Comparison of ENCODE assay signal across 10 cellular contexts in the genomic region with DNA sequence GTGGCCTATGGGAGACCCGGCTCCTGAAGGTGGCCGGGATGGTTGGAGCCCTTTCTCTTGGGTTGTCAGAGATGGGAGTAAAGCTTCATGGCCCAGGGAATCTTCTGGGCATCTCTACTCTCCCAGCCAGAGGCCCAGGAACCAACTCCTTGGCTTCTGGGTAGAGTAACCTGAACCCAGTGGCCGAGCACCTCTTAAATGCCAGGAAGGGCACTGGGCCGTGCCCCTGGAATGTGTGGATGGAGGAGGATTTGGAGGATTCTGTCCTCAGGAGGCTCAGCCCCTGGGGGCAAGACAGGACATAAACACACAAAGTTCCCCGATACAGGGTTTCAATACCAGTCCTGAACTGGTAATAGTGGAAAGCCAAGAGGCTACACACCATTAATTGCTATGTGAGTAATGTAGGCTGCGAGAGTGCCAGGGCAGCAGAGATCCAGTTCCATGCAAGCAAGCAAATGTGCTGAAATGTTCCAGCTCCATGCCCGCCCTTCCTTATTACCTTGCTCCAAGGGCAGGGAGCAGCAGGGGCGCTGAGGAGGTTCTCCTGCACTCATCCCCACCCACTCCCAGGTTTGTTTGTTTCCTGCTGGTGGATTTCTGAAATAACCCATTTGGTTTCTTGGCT. TPM values are rescaled to one million over a fixed set of nuclear protein-coding genes. Genes with fewer than 3 reads are reported as not detected.
DNase-seq lines count a peak whose midpoint lies in the region; ATAC-seq and TF ChIP-seq lines count a peak whose summit lies in the region.
"Had no signal": no experiment of that assay in that cellular context is flagged by ENCODE, and none has a peak within 500 bp of the region (broad histone marks: within the 10 kb centered on the region; RNA-seq: fewer than 3 reads in every experiment).

No MANE protein-coding gene starts in this region.

- DNase-seq in activated naive CD4-positive, alpha-beta T cell treated with anti-CD3 and anti-CD28 coated beads, Interleukin-2, amount 10 ng/mL, durations not matched to agents 7 days and 5 days = no peak
- no peak for DNase-seq in activated naive CD4-positive, alpha-beta T cell (lab: John Stamatoyannopoulos, UW)
- DNase-seq in caudate nucleus (lab: John Stamatoyannopoulos, UW) (peak in 2 of 61 donors; percentile 47 to 57), lung (ENCODE audit: low spot score) (no peak), type B pancreatic cell (ENCODE audit: extremely low spot score, unreplicated experiment) (no peak), NCI-H2196 (lab: John Stamatoyannopoulos, UW; ENCODE audit: unreplicated experiment) (no peak)
- DNase-seq: erythroblast had no signal

- peak overlapping the region; percentile 33 for H3K4me3 Mint-ChIP-seq in activated naive CD4-positive, alpha-beta T cell treated with anti-CD3 and anti-CD28 coated beads, Interleukin-2, amount 10 ng/mL, durations not matched to agents 7 days and 5 days
- peak overlapping the region; percentile 81 for H3K4me3 Mint-ChIP-seq in type B pancreatic cell

- H3K9me3 Mint-ChIP-seq in activated naive CD4-positive, alpha-beta T cell treated with anti-CD3 and anti-CD28 coated beads, Interleukin-2, amount 10 ng/mL, durations not matched to agents 7 days and 5 days = no peaks in the 10 kb centered on the region
- no peaks in the 10 kb centered on the region for H3K9me3 Mint-ChIP-seq in type B pancreatic cell

- H3K4me1 ChIP-seq in lung (ENCODE audit: control insufficient read depth in 2 of 2, insufficient read depth in 2 of 2, low read length in 2 of 2) = peaks cover 7 to 18% of the 10 kb centered on the region in 2 donors

- no peaks in the 10 kb centered on the region for H3K9me3 ChIP-seq in lung (ENCODE audit: control insufficient read depth in 2 of 2, insufficient read depth in 1 of 2, low read length in 1 of 2)

- 47 to 64% methylated on average over 8 of the region's 8 CpGs for WGBS in lung, 2 donors

- H3K27me3 ChIP-seq in lung (ENCODE audit: control insufficient read depth, insufficient read depth) = no peaks in the 10 kb centered on the region

- H3K27ac ChIP-seq in caudate nucleus (ENCODE audit: low read depth, low read length) = peak overlapping the region; percentile 80
- peak overlapping the region in 1 of 2 donors; percentile 81 for H3K27ac ChIP-seq in lung (ENCODE audit: low read depth in 1 of 2, low read length in 1 of 2)

- H3K36me3 Mint-ChIP-seq in activated naive CD4-positive, alpha-beta T cell treated with anti-CD3 and anti-CD28 coated beads, Interleukin-2, amount 10 ng/mL, durations not matched to agents 7 days and 5 days = no peaks in the 10 kb centered on the region
- no peaks in the 10 kb centered on the region for H3K36me3 Mint-ChIP-seq in type B pancreatic cell

- H3K27ac Mint-ChIP-seq in activated naive CD4-positive, alpha-beta T cell treated with anti-CD3 and anti-CD28 coated beads, Interleukin-2, amount 10 ng/mL, durations not matched to agents 7 days and 5 days = peak overlapping the region; percentile 53
- no peak overlapping the region for H3K27ac Mint-ChIP-seq in type B pancreatic cell

- ATAC-seq in lung (ENCODE audit: insufficient read depth, low FRiP score) (no peak), HG02571 (IDR thresholded peaks at IDR 0.05; ENCODE audit: unreplicated experiment) (no peak), GM21390 (IDR thresholded peaks at IDR 0.05; ENCODE audit: unreplicated experiment) (no peak)

- H3K36me3 ChIP-seq in lung (ENCODE audit: control insufficient read depth in 2 of 2, insufficient read depth in 2 of 2, low read length in 2 of 2) = no peaks in the 10 kb centered on the region

- CTCF ChIA-PET in activated naive CD4-positive, alpha-beta T cell treated with anti-CD3 and anti-CD28 coated beads, Interleukin-2, amount 10 ng/mL, durations not matched to agents 7 days and 5 days (lab: Charles Lee) = no interaction called here

- peak overlapping the region; percentile 61 for H3K4me3 ChIP-seq in lung

- H3K4me1 Mint-ChIP-seq in activated naive CD4-positive, alpha-beta T cell treated with anti-CD3 and anti-CD28 coated beads, Interleukin-2, amount 10 ng/mL, durations not matched to agents 7 days and 5 days = peaks cover 42% of the 10 kb centered on the region
- peaks cover 29% of the 10 kb centered on the region for H3K4me1 Mint-ChIP-seq in type B pancreatic cell (ENCODE audit: unreplicated experiment)

- TF ChIP-seq CTCF in lung (IDR thresholded peaks at IDR 0.05; ENCODE audit: control extremely low read depth, extremely low read depth) (no peak), type B pancreatic cell (conservative IDR thresholded peaks at IDR 0.05) (no peak)

- H3K27me3 Mint-ChIP-seq in activated naive CD4-positive, alpha-beta T cell treated with anti-CD3 and anti-CD28 coated beads, Interleukin-2, amount 10 ng/mL, durations not matched to agents 7 days and 5 days = peaks cover 86% of the 10 kb centered on the region
- H3K27me3 Mint-ChIP-seq in type B pancreatic cell = peaks cover 44% of the 10 kb centered on the region

RNA-seq across cellular contexts. Expression of a gene that starts 1.2 kb away (rescaled TPM):
- total RNA-seq in lung (10 to 100 TPM; 15.5 to 19.7 TPM), type B pancreatic cell (ENCODE audit: low replicate concordance) (0.43 and 9.6 TPM in 2 replicates)
- 10 to 100 TPM; 10.5 to 15.7 TPM for polyA plus RNA-seq in lung

RNA-seq across cellular contexts. Expression of a gene that starts 38.3 kb away (rescaled TPM):
- not detected for total RNA-seq in lung
- polyA plus RNA-seq in lung = not detected
- total RNA-seq in type B pancreatic cell (ENCODE audit: low replicate concordance) = not detected in 2 replicates
- polyA plus RNA-seq: BJ had no signal
